ENCODE assay signal across 4 cellular contexts in genomic region chr2:240068193-240068592, GRCh38. TPM values are rescaled to one million over a fixed set of nuclear protein-coding genes. Genes with fewer than 3 reads are reported as not detected.
"Had no signal": no experiment of that assay in that cellular context is flagged by ENCODE, and none has a peak within 500 bp of the region (broad histone marks: within the 10 kb centered on the region; RNA-seq: fewer than 3 reads in every experiment).

No MANE protein-coding gene starts in this region.

- H3K4me3 ChIP-seq: GM12878 had no signal

- DNase-seq: GDM1, GF-D8 had no signal

RNA-seq across cellular contexts. Expression of gene OR6B3, which starts 14.9 kb away (rescaled TPM):
- total RNA-seq: G401, GM12878 had no signal
- polyA plus RNA-seq: GM12878 had no signal

RNA-seq across cellular contexts. Expression of gene OR6B2, which starts 38.0 kb away (rescaled TPM):
- total RNA-seq: G401, GM12878 had no signal
- polyA plus RNA-seq: GM12878 had no signal
